In the genomic region with DNA sequence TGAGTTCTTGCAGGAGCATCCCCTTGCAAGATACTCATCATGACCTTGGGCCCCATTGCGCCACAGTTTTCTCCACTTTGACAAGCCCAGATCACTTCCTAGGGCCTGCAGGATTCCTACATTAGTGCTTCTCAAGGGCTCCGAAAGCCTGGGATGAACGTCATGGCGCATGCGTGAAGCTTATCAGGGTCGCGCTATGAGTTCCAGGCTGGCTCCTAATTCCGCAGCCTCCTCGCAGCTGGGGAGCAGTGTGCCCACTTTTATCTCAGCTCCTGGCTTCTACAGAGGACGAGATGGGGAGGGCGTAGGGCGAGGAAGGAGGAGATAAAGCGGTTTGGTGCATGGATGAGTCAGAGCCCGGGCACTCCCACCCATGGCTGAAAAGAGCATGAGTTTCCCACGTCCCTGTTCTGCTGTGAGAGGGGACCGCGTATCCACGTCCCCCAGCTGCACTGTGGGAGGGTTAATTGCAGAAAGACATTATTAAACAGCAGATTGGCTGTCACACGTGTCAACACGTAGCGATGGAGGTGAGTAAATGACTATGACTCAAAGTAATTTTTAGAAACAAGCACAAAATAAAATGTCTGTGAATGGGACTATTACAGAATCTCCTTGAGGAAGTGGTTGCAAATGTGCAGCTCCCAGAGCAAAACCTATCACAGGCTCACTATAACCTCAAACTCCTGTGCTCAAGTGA, we compare ENCODE assay signal across 9 cellular contexts.
A peak's percentile ranks its signal among the peaks of the same experiment; 100 is the strongest.
DNase-seq lines count a peak whose midpoint lies in the region; ATAC-seq and TF ChIP-seq lines count a peak whose summit lies in the region.
"Had no signal": no experiment of that assay in that cellular context is flagged by ENCODE, and none has a peak within 500 bp of the region (broad histone marks: within the 10 kb centered on the region; RNA-seq: fewer than 3 reads in every experiment).

No MANE protein-coding gene starts in this region.

- no peaks in the 10 kb centered on the region for H3K36me3 ChIP-seq in duodenal mucosa (ENCODE audit: control insufficient read depth in 1 of 2, insufficient read depth in 2 of 2, low read length in 2 of 2)

- peak overlapping the region; percentile 55 for H3K27ac Mint-ChIP-seq in Calu3 (ENCODE audit: unreplicated experiment)
- peak overlapping the region; percentile 67 for H3K27ac Mint-ChIP-seq in osteocyte (ENCODE audit: unreplicated experiment)
- H3K27ac Mint-ChIP-seq: stimulated activated naive CD8-positive, alpha-beta T cell treated with anti-CD3 and anti-CD28 coated beads, Interleukin-15, Interleukin-2, amounts not matched to agents 100 ng/mL and 50 ng/mL, for 24 hours had no signal

- peak overlapping the region in 1 of 2 donors; percentile 25 for H3K9ac ChIP-seq in duodenal mucosa (ENCODE audit: low read depth in 1 of 2, low read length in 2 of 2)

- TF ChIP-seq CTCF in Calu3 (IDR thresholded peaks at IDR 0.05; ENCODE audit: unreplicated experiment) (no peak), osteocyte (IDR thresholded peaks at IDR 0.05) (no peak)

- no peaks in the 10 kb centered on the region for H3K9me3 Mint-ChIP-seq in Calu3 (ENCODE audit: low read depth, unreplicated experiment)
- H3K9me3 Mint-ChIP-seq in osteocyte (ENCODE audit: unreplicated experiment) = no peaks in the 10 kb centered on the region
- H3K9me3 Mint-ChIP-seq: stimulated activated naive CD8-positive, alpha-beta T cell treated with anti-CD3 and anti-CD28 coated beads, Interleukin-15, Interleukin-2, amounts not matched to agents 100 ng/mL and 50 ng/mL, for 24 hours had no signal

- intact Hi-C loops in Calu3 (cut with micrococcal nuclease; ENCODE audit: unreplicated experiment) = loop anchor here (5.0 kb wide), 1 partner anchor 74 kb away; the partner anchor contains the start of gene DSP

- DNase-seq in Calu3 (peak; percentile 5), NOMO-1 treated with dmso at 0.1 percent for 144 hours (lab: John Stamatoyannopoulos, UW; ENCODE audit: unreplicated experiment) (peak; percentile 63), osteocyte (ENCODE audit: extremely low spot score, unreplicated experiment) (no peak), HuH-7.5 (ENCODE audit: low spot score) (no peak)

- peak overlapping the region; percentile 23 to 65 for H3K4me3 ChIP-seq in duodenal mucosa (ENCODE audit: low read depth in 1 of 2, low read length in 2 of 2)

- ATAC-seq in GM21737 (IDR thresholded peaks at IDR 0.05; ENCODE audit: unreplicated experiment) = no peak
- ATAC-seq in GM19467 (IDR thresholded peaks at IDR 0.05; ENCODE audit: unreplicated experiment) = no peak
- ATAC-seq in HG02642 (IDR thresholded peaks at IDR 0.05; ENCODE audit: poor library complexity, unreplicated experiment) = no peak

- H3K4me3 Mint-ChIP-seq in Calu3 (ENCODE audit: low read depth, unreplicated experiment) (peak overlapping the region; percentile 73), osteocyte (ENCODE audit: unreplicated experiment) (no peak overlapping the region)
- H3K4me3 Mint-ChIP-seq: stimulated activated naive CD8-positive, alpha-beta T cell treated with anti-CD3 and anti-CD28 coated beads, Interleukin-15, Interleukin-2, amounts not matched to agents 100 ng/mL and 50 ng/mL, for 24 hours had no signal

- peaks cover 12% of the 10 kb centered on the region for H3K4me1 Mint-ChIP-seq in Calu3 (ENCODE audit: low read depth, unreplicated experiment)
- H3K4me1 Mint-ChIP-seq in osteocyte (ENCODE audit: unreplicated experiment) = peaks cover 27% of the 10 kb centered on the region

- CTCF ChIA-PET in Calu3 (lab: Charles Lee) = interaction anchor here (0.7 to 1.8 kb wide), 2 partner anchors 11 to 93 kb away, joined by 5 to 8 read pairs; no protein-coding TSS in a partner anchor

- H3K27me3 Mint-ChIP-seq in Calu3 (ENCODE audit: unreplicated experiment) (no peaks in the 10 kb centered on the region), osteocyte (ENCODE audit: unreplicated experiment) (no peaks in the 10 kb centered on the region)

- peaks cover 21 to 28% of the 10 kb centered on the region in 2 donors for H3K4me1 ChIP-seq in duodenal mucosa (ENCODE audit: control insufficient read depth in 1 of 2, insufficient read depth in 2 of 2, low read length in 2 of 2)

- no peaks in the 10 kb centered on the region for H3K9me3 ChIP-seq in duodenal mucosa (ENCODE audit: control insufficient read depth in 1 of 2, low read length in 2 of 2)

- H3K36me3 Mint-ChIP-seq in Calu3 (ENCODE audit: insufficient read depth, unreplicated experiment) (no peaks in the 10 kb centered on the region), osteocyte (ENCODE audit: unreplicated experiment) (no peaks in the 10 kb centered on the region)

- no peaks in the 10 kb centered on the region for H3K27me3 ChIP-seq in duodenal mucosa (ENCODE audit: control insufficient read depth in 1 of 2, insufficient read depth in 2 of 2, low read length in 2 of 2)

- H3K27ac ChIP-seq in duodenal mucosa (ENCODE audit: low read depth, low read length) = no peak overlapping the region

- BruUV-seq in Calu3 (replicated peaks; lab: Mats Ljungman, UMichigan) = no TSS peak

Comparison
In these comparisons a context has a peak if more than half of its experiments do, and no peak if none do; other contexts are left out.
1. DNase-seq: peak in Calu3 (single experiment) and NOMO-1 treated with dmso at 0.1 percent for 144 hours (single experiment); none in osteocyte (single experiment) and HuH-7.5 (single experiment).